ENCODE assay signal across 1 cellular context in genomic region chr6:11900662-11901598, GRCh38.
TF ChIP-seq lines count a peak whose summit lies in the region.

No MANE protein-coding gene starts in this region.

TF ChIP-seq in GM12878, 131 proteins besides CTCF, POLR2A, EP300 and RAD21:
- TF ChIP-seq NKRF (conservative IDR thresholded peaks at IDR 0.05) = no peak
TF ChIP-seq in GM12878: peak in this region for 0.
